14 cellular contexts compared by ENCODE assay signal in the genomic region with DNA sequence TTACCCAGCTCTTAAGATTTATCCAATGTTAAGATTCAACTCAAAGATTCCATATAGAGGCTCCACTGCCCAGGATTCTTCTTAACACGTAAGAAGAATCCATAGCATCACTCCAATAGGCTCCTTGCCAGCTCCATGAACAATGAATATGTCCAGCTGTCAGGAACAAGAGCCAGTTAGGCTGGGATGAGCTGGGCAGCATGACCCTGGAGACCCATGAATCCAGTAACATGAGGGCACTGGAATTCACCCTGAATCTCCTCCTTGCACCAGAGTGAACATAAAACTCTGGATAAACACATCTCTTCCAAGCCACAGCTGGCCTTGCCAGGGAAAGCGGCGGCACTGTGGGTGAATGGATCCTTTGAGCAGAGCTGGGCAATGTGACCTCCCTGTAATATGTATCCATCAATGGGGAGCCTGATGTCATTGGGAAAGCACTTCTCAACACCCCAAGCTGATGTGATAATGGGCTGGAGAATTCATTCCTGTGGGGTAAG. TPM values are rescaled to one million over a fixed set of nuclear protein-coding genes. Genes with fewer than 3 reads are reported as not detected.
DNase-seq lines count a peak whose midpoint lies in the region; ATAC-seq and TF ChIP-seq lines count a peak whose summit lies in the region.
"Had no signal": no experiment of that assay in that cellular context is flagged by ENCODE, and none has a peak within 500 bp of the region (broad histone marks: within the 10 kb centered on the region; RNA-seq: fewer than 3 reads in every experiment).

No MANE protein-coding gene starts in this region.

- 94 to 100% methylated on average over 3 of the region's 3 CpGs for WGBS in thyroid gland, 2 donors

- H3K4me3 Mint-ChIP-seq in activated CD4-positive, alpha-beta T cell treated with anti-CD3 and anti-CD28 coated beads for 36 hours = no peak overlapping the region
- H3K4me3 Mint-ChIP-seq: activated naive CD8-positive, alpha-beta T cell had no signal

- H3K4me3 ChIP-seq in dorsolateral prefrontal cortex (peak overlapping the region in 1 of 59 donors; percentile 6), thyroid gland (replicated peaks in 1 of 3) (no peak overlapping the region)
- H3K4me3 ChIP-seq: mucosa of descending colon, upper lobe of right lung had no signal

- H3K27ac Mint-ChIP-seq in activated CD4-positive, alpha-beta T cell treated with anti-CD3 and anti-CD28 coated beads for 36 hours = peak overlapping the region; percentile 89
- H3K27ac Mint-ChIP-seq: activated naive CD8-positive, alpha-beta T cell had no signal

- no peaks in the 10 kb centered on the region for H3K36me3 ChIP-seq in thyroid gland
- H3K36me3 ChIP-seq: upper lobe of right lung had no signal

- H3K9me3 Mint-ChIP-seq in activated CD4-positive, alpha-beta T cell treated with anti-CD3 and anti-CD28 coated beads for 36 hours (ENCODE audit: low read depth) = no peaks in the 10 kb centered on the region

- no peak for ATAC-seq in activated CD4-positive, alpha-beta T cell treated with anti-CD3 and anti-CD28 coated beads for 36 hours
- ATAC-seq: mucosa of descending colon, upper lobe of right lung had no signal

- peak in 7 of 56 donors; percentile 7 to 34 (median 20) for TF ChIP-seq CTCF in dorsolateral prefrontal cortex (IDR thresholded peaks at IDR 0.05 in 54 of 56, conservative IDR thresholded peaks at IDR 0.05 in 2 of 56; ENCODE audit: low read depth in 1 of 56, partially characterized antibody in 56 of 56)
- TF ChIP-seq CTCF in thyroid gland (IDR thresholded peaks at IDR 0.05) = no peak

- DNase-seq in activated CD4-positive, alpha-beta T cell treated with anti-CD3 and anti-CD28 coated beads for 36 hours = no peak
- DNase-seq in activated CD4-positive, alpha-beta T cell treated with anti-CD3 and anti-CD28 coated beads for 1 hour = no peak
- DNase-seq in dorsolateral prefrontal cortex (peak in 9 of 10 donors; percentile 60 to 89 (median 81)), left kidney (ENCODE audit: low read depth, low spot score) (peak; percentile 24), substantia nigra (lab: John Stamatoyannopoulos, UW) (peak in 44 of 49 donors; percentile 35 to 91 (median 70)), thyroid gland (no peak), NCI-H69 (lab: John Stamatoyannopoulos, UW) (no peak), GM19238 (ENCODE audit: insufficient read length, low spot score) (no peak)
- DNase-seq: effector CD8-positive, alpha-beta T cell; mucosa of descending colon; small intestine; upper lobe of right lung had no signal

- no peaks in the 10 kb centered on the region for H3K9me3 ChIP-seq in thyroid gland
- H3K9me3 ChIP-seq: mucosa of descending colon, upper lobe of right lung had no signal

- POLR2A ChIA-PET in activated CD4-positive, alpha-beta T cell treated with anti-CD3 and anti-CD28 coated beads for 36 hours (lab: Charles Lee) = interaction anchor here (0.6 kb wide), 1 partner anchor 230 kb away, joined by 3 read pairs; a partner anchor contains a TSS

- H3K4me1 Mint-ChIP-seq in activated CD4-positive, alpha-beta T cell treated with anti-CD3 and anti-CD28 coated beads for 36 hours = peaks cover 51% of the 10 kb centered on the region

- H3K27me3 Mint-ChIP-seq in activated CD4-positive, alpha-beta T cell treated with anti-CD3 and anti-CD28 coated beads for 36 hours = no peaks in the 10 kb centered on the region
- H3K27me3 Mint-ChIP-seq: activated naive CD8-positive, alpha-beta T cell had no signal

- intact Hi-C loops in activated CD4-positive, alpha-beta T cell treated with anti-CD3 and anti-CD28 coated beads for 36 hours (cut with DNase I, micrococcal nuclease) = loop anchor here in 1 of 2 experiments (2.0 kb wide), 1 partner anchor 19 kb away; no protein-coding TSS in a partner anchor
- intact Hi-C loops in dorsolateral prefrontal cortex (cut with DNase I) = loop anchor here in 1 of 2 donors (10.0 kb wide), 1 partner anchor 1093 kb away; no protein-coding TSS in a partner anchor
- intact Hi-C loops in thyroid gland (cut with DNase I) = no loop called here

- no peak for TF ChIP-seq POLR2A in thyroid gland (IDR thresholded peaks at IDR 0.05)

- H3K27ac ChIP-seq in dorsolateral prefrontal cortex (peak overlapping the region; percentile 11 to 97 (median 92)), substantia nigra (ENCODE audit: low read depth, low read length, poor library complexity, severe bottlenecking) (peak overlapping the region; percentile 95), thyroid gland (peak overlapping the region in 1 of 3 donors; percentile 24)

- no peaks in the 10 kb centered on the region for H3K27me3 ChIP-seq in dorsolateral prefrontal cortex
- no peaks in the 10 kb centered on the region for H3K27me3 ChIP-seq in thyroid gland
- H3K27me3 ChIP-seq: upper lobe of right lung had no signal

- H3K36me3 Mint-ChIP-seq in activated CD4-positive, alpha-beta T cell treated with anti-CD3 and anti-CD28 coated beads for 36 hours (ENCODE audit: low read depth) = peaks cover 3% of the 10 kb centered on the region
- H3K36me3 Mint-ChIP-seq: activated naive CD8-positive, alpha-beta T cell had no signal

- H3K4me1 ChIP-seq in thyroid gland = peaks cover 13 to 21% of the 10 kb centered on the region in 2 donors

- CTCF ChIA-PET in activated CD4-positive, alpha-beta T cell treated with anti-CD3 and anti-CD28 coated beads for 36 hours (lab: Charles Lee) = interaction anchor here (0.6 to 2.3 kb wide), 13 partner anchors 9 to 597 kb away, joined by 3 to 10 read pairs (median 3); no protein-coding TSS in a partner anchor

RNA-seq across cellular contexts. Expression of a gene that starts 24.4 kb away (rescaled TPM):
- total RNA-seq in activated CD4-positive, alpha-beta T cell treated with anti-CD3 and anti-CD28 coated beads for 36 hours = 10 to 100 TPM; 48.8 to 49.3 TPM
- total RNA-seq in dorsolateral prefrontal cortex (10 to 100 TPM in 13 of 120 experiments, 1 to 10 TPM in 107; 1.5 to 14.6 (median 5.8) TPM), thyroid gland (100 to 1,000 TPM in 1 of 4 donors, 10 to 100 TPM in 3; 57.5 to 102 (median 78.0) TPM)
- total RNA-seq: A172 had no signal

RNA-seq across cellular contexts. Expression of a gene that starts 55.7 kb away (rescaled TPM):
- 1 to 10 TPM; 3.0 to 4.7 TPM for total RNA-seq in activated CD4-positive, alpha-beta T cell treated with anti-CD3 and anti-CD28 coated beads for 36 hours
- total RNA-seq in dorsolateral prefrontal cortex = 10 to 100 TPM in 106 of 120 experiments, 1 to 10 TPM in 14; 7.3 to 40.2 (median 14.2) TPM
- 100 to 1,000 TPM in 1 of 4 donors, 10 to 100 TPM in 3; 71.5 to 110 (median 86.4) TPM for total RNA-seq in thyroid gland

Comparison
In these comparisons a context has a peak if more than half of its experiments do, and no peak if none do; other contexts are left out.
1. DNase-seq: peak in dorsolateral prefrontal cortex (9 of 10), left kidney (single experiment) and substantia nigra (44 of 49); none in activated CD4-positive, alpha-beta T cell treated with anti-CD3 and anti-CD28 coated beads for 36 hours (single experiment), activated CD4-positive, alpha-beta T cell treated with anti-CD3 and anti-CD28 coated beads for 1 hour (single experiment), thyroid gland (0 of 2), NCI-H69 (single experiment) and GM19238 (single experiment).